In genomic region chrX:45454235-45454634, GRCh38 we compare ENCODE assay signal across 16 cellular contexts.
A peak's percentile ranks its signal among the peaks of the same experiment; 100 is the strongest.
DNase-seq lines count a peak whose midpoint lies in the region; TF ChIP-seq lines count a peak whose summit lies in the region.
"Had no signal": no experiment of that assay in that cellular context is flagged by ENCODE, and none has a peak within 500 bp of the region (broad histone marks: within the 10 kb centered on the region; RNA-seq: fewer than 3 reads in every experiment).

No MANE protein-coding gene starts in this region.

- H3K27me3 ChIP-seq in HUES64 (ENCODE audit: insufficient read depth, low read length) (no peaks in the 10 kb centered on the region), esophagus muscularis mucosa (no peaks in the 10 kb centered on the region)

- no peak for TF ChIP-seq EP300 in esophagus muscularis mucosa (IDR thresholded peaks at IDR 0.05)

- intact Hi-C loops in esophagus muscularis mucosa (cut with DNase I), result no loop called here

- H3K9ac ChIP-seq in HUES64 (ENCODE audit: low read depth, low read length), result no peak overlapping the region
- H3K9ac ChIP-seq: BLaER1 treated with 17β-estradiol and CSF1 and Interleukin-3, amounts not matched to agents 10 nM and 100 nM had no signal

- H3K4me3 ChIP-seq in HUES64 (ENCODE audit: low read length) (no peak overlapping the region), esophagus muscularis mucosa (no peak overlapping the region)
- H3K4me3 ChIP-seq: BLaER1 treated with 17β-estradiol and CSF1 and Interleukin-3, amounts not matched to agents 10 nM and 100 nM had no signal

- CTCF ChIA-PET in GM10248 (lab: Yijun Ruan, JAX), result no interaction called here

- H3K4me1 ChIP-seq in HUES64 (ENCODE audit: insufficient read depth, low read length) (peaks cover 13% of the 10 kb centered on the region; the same call in 1 of the 2 replicates), esophagus muscularis mucosa (peaks cover 0 to 8% (median 2%) of the 10 kb centered on the region in 4 donors)

- DNase-seq in Ammon's horn (ENCODE audit: low spot score), result peak; percentile 23
- peak; percentile 34 for DNase-seq in globus pallidus (ENCODE audit: low spot score)
- peak; percentile 65 for DNase-seq in pons (ENCODE audit: low spot score)
- no peak for DNase-seq in G401 (ENCODE audit: low spot score)
- no peak for DNase-seq in GM10248 (ENCODE audit: extremely low spot score)
- no peak for DNase-seq in esophagus muscularis mucosa (ENCODE audit: extremely low spot score)
- no peak for DNase-seq in DMS79 treated with DMSO at 0.1 percent for 48 hours (lab: John Stamatoyannopoulos, UW)
- DNase-seq: CD4-positive, CD25-positive, alpha-beta regulatory T cell; DMS79; EL; GDM1; IMR-90 had no signal

- H3K27ac ChIP-seq in HUES64 (ENCODE audit: low read depth, low read length) (peak overlapping the region; percentile 90; the same call in 1 of the 2 replicates), esophagus muscularis mucosa (replicated peaks in 1 of 4) (no peak overlapping the region)
- H3K27ac ChIP-seq: 22Rv1; BLaER1 treated with 17β-estradiol and CSF1 and Interleukin-3, amounts not matched to agents 10 nM and 100 nM; HL-60 had no signal

- TF ChIP-seq CTCF in GM10248 (IDR thresholded peaks at IDR 0.05; ENCODE audit: control extremely low read depth, extremely low read depth, low read depth, missing control alignments) (no peak), esophagus muscularis mucosa (IDR thresholded peaks at IDR 0.05) (no peak)

- POLR2A ChIA-PET in GM10248 (lab: Yijun Ruan, JAX), result no interaction called here

- WGBS in HUES64, result no CpG with 5 or more reads among the region's 1 CpG
- WGBS in esophagus muscularis mucosa, result 79% methylated on average over 1 of the region's 1 CpG

- no peak for TF ChIP-seq POLR2A in esophagus muscularis mucosa (IDR thresholded peaks at IDR 0.05; ENCODE audit: low read depth)

- in situ Hi-C loops in G401 (cut with HindIII; ENCODE audit: low sequenced_read_pairs), result no loop called here

- H3K36me3 ChIP-seq in HUES64 (ENCODE audit: insufficient read depth, low read length), result no peaks in the 10 kb centered on the region
- no peaks in the 10 kb centered on the region for H3K36me3 ChIP-seq in esophagus muscularis mucosa
- H3K36me3 ChIP-seq: BLaER1 treated with 17β-estradiol and CSF1 and Interleukin-3, amounts not matched to agents 10 nM and 100 nM had no signal

- no peaks in the 10 kb centered on the region for H3K9me3 ChIP-seq in HUES64 (ENCODE audit: insufficient read depth, low read depth, low read length)
- H3K9me3 ChIP-seq in esophagus muscularis mucosa, result no peaks in the 10 kb centered on the region

Comparison
In these comparisons a context has a peak if more than half of its experiments do, and no peak if none do; other contexts are left out.
1. DNase-seq: peak in Ammon's horn (single experiment), globus pallidus (single experiment) and pons (single experiment); none in G401 (single experiment), GM10248 (single experiment), esophagus muscularis mucosa (single experiment) and DMS79 treated with DMSO at 0.1 percent for 48 hours (single experiment).